8 cellular contexts compared by ENCODE assay signal in genomic region chr5:139636975-139637408, GRCh38. TPM values are rescaled to one million over a fixed set of nuclear protein-coding genes. Genes with fewer than 3 reads are reported as not detected.
DNase-seq lines count a peak whose midpoint lies in the region; ATAC-seq and TF ChIP-seq lines count a peak whose summit lies in the region.

No MANE protein-coding gene starts in this region.

- H3K9ac ChIP-seq in mesenchymal stem cell (ENCODE audit: low read length) = peak overlapping the region; percentile 74

- H3K36me3 ChIP-seq in mesenchymal stem cell (ENCODE audit: control insufficient read depth in 1 of 2, insufficient read depth in 2 of 2, low read depth in 1 of 2, low read length in 2 of 2) = peaks cover 7 to 8% of the 10 kb centered on the region in 2 experiments
- peaks cover 7% of the 10 kb centered on the region for H3K36me3 ChIP-seq in upper lobe of right lung

- intact Hi-C loops in upper lobe of right lung (cut with DNase I) = loop anchor here (10.0 kb wide), 1 partner anchor 58 kb away; no protein-coding TSS in a partner anchor

- H3K14ac ChIP-seq in mesenchymal stem cell (ENCODE audit: low read length in 2 of 2) = peak overlapping the region in 1 of 2 experiments; percentile 22

- no peak overlapping the region for H2BK15ac ChIP-seq in mesenchymal stem cell (ENCODE audit: low read depth, poor library complexity, severe bottlenecking)

- H3K4me3 ChIP-seq in mesenchymal stem cell (ENCODE audit: insufficient read depth in 1 of 2, low read depth in 1 of 2, low read length in 2 of 2) (peak overlapping the region in 1 of 2 experiments; percentile 68), upper lobe of right lung (peak overlapping the region; percentile 53)

- H3K4me2 ChIP-seq in mesenchymal stem cell (ENCODE audit: low read length, poor library complexity, severe bottlenecking) = peak overlapping the region; percentile 59

- H3K4ac ChIP-seq in mesenchymal stem cell (ENCODE audit: low read depth in 1 of 2, low read length in 2 of 2) = peak overlapping the region; percentile 42 to 52

- peak overlapping the region; percentile 51 for H2AK5ac ChIP-seq in mesenchymal stem cell (ENCODE audit: low read length, severe bottlenecking)

- H3K27ac ChIP-seq in mesenchymal stem cell (ENCODE audit: low read length, poor library complexity, severe bottlenecking) (peak overlapping the region; percentile 55), upper lobe of right lung (peak overlapping the region; percentile 81)

- H3K79me1 ChIP-seq in mesenchymal stem cell (replicated peaks; ENCODE audit: low read length, poor library complexity, severe bottlenecking) = peaks cover 16% of the 10 kb centered on the region

- H3K4me1 Mint-ChIP-seq in brain = peaks cover 87% of the 10 kb centered on the region

- H3K9me3 Mint-ChIP-seq in brain = no peaks in the 10 kb centered on the region

- H3K4me1 ChIP-seq in mesenchymal stem cell (ENCODE audit: control insufficient read depth, insufficient read depth, low read depth, low read length) (peaks cover 63% of the 10 kb centered on the region), upper lobe of right lung (peaks cover 31% of the 10 kb centered on the region)

- H2BK5ac ChIP-seq in mesenchymal stem cell (ENCODE audit: low read depth, low read length, poor library complexity, severe bottlenecking) = no peak overlapping the region

- peak overlapping the region; percentile 34 for H2BK120ac ChIP-seq in mesenchymal stem cell (ENCODE audit: low read depth, low read length)

- no peak overlapping the region for H2AFZ ChIP-seq in mesenchymal stem cell (ENCODE audit: low read depth, low read length)

- peak overlapping the region; percentile 85 for H4K8ac ChIP-seq in mesenchymal stem cell (ENCODE audit: low read length)

- H2BK12ac ChIP-seq in mesenchymal stem cell (ENCODE audit: low read length in 2 of 2) = peak overlapping the region; percentile 69 to 83

- H3K9me3 ChIP-seq in mesenchymal stem cell (ENCODE audit: control insufficient read depth, low read length) = no peaks in the 10 kb centered on the region
- no peaks in the 10 kb centered on the region for H3K9me3 ChIP-seq in upper lobe of right lung

- H3K4me3 Mint-ChIP-seq in brain = peak overlapping the region; percentile 63 to 83 (median 78)

- no peaks in the 10 kb centered on the region for H3K36me3 Mint-ChIP-seq in brain

- 2% methylated on average over 2 of the region's 6 CpGs for WGBS in mesenchymal stem cell

- ATAC-seq in upper lobe of right lung = no peak
- ATAC-seq in HG03045 (IDR thresholded peaks at IDR 0.05; ENCODE audit: unreplicated experiment) = no peak

- H3K27ac Mint-ChIP-seq in brain = peak overlapping the region; percentile 79 to 97 (median 90)

- H3K27me3 ChIP-seq in mesenchymal stem cell (ENCODE audit: control insufficient read depth in 1 of 2, insufficient read depth in 1 of 2, low read length in 2 of 2) (no peaks in the 10 kb centered on the region), upper lobe of right lung (no peaks in the 10 kb centered on the region)

- TF ChIP-seq CTCF in brain (conservative IDR thresholded peaks at IDR 0.05) (no peak), upper lobe of right lung (IDR thresholded peaks at IDR 0.05) (no peak)

- peak overlapping the region; percentile 95 for H4K91ac ChIP-seq in mesenchymal stem cell (ENCODE audit: low read length)

- peaks cover 4% of the 10 kb centered on the region for H3K27me3 Mint-ChIP-seq in brain

- H3K23ac ChIP-seq in mesenchymal stem cell (ENCODE audit: low read length in 2 of 2) = no peak overlapping the region

- DNase-seq in activated effector memory CD4-positive, alpha-beta T cell treated with anti-CD3 and anti-CD28 coated beads, Interleukin-2, amount 50 U/mL, for 16 hours = peak; percentile 72
- DNase-seq in activated effector memory CD4-positive, alpha-beta T cell treated with Interleukin-2 at 50 U/mL for 16 hours = no peak
- peak; percentile 72 for DNase-seq in M059J (ENCODE audit: low read depth)
- peak; percentile 75 for DNase-seq in mesenchymal stem cell
- DNase-seq in upper lobe of right lung = no peak
- DNase-seq in NCI-H2227 treated with DMSO at 0.1 percent for 48 hours (lab: John Stamatoyannopoulos, UW) = no peak

- peak overlapping the region; percentile 86 for H3K18ac ChIP-seq in mesenchymal stem cell (ENCODE audit: low read depth in 1 of 2, low read length in 2 of 2)

RNA-seq across cellular contexts. Expression of gene CXXC5, which starts 11.2 kb away (rescaled TPM):
- 78.6 and 122 TPM in 2 replicates for total RNA-seq in M059J (2014; rRNA removed; shearing (Covaris generic))
- 79.7 TPM for polyA plus RNA-seq in brain (ENCODE audit: insufficient read depth, low read depth, low replicate concordance)
- polyA plus RNA-seq in mesenchymal stem cell (2013, experiment 1 of 2) = 75.1 TPM
- polyA plus RNA-seq in mesenchymal stem cell (2013, experiment 2 of 2) = 76.7 TPM
- 30.6 TPM for total RNA-seq in upper lobe of right lung

Comparison
In these comparisons a context has a peak if more than half of its experiments do, and no peak if none do; other contexts are left out.
1. DNase-seq: peak in activated effector memory CD4-positive, alpha-beta T cell treated with anti-CD3 and anti-CD28 coated beads, Interleukin-2, amount 50 U/mL, for 16 hours (single experiment), M059J (single experiment) and mesenchymal stem cell (single experiment); none in activated effector memory CD4-positive, alpha-beta T cell treated with Interleukin-2 at 50 U/mL for 16 hours (single experiment), upper lobe of right lung (single experiment) and NCI-H2227 treated with DMSO at 0.1 percent for 48 hours (single experiment).